16 cellular contexts compared by ENCODE assay signal in the genomic region with DNA sequence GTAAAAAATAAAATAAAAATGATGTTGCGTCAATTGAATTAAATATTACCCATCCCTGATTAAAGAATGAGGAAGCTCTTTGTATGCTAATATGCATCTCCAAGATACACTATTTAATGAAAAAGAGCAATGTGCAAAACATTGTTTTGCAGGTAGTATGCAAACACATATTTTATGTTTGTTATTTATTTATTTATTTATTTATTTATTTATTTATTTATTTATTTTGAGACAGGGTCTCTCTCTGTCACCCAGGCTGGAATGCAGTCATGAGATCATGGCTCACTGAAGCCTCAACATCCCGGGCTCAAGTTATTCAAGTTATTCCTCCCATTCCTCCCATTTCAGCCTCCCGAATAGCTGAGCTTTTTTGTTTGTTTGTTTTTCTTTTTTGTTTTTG. TPM values are rescaled to one million over a fixed set of nuclear protein-coding genes. Genes with fewer than 3 reads are reported as not detected.
DNase-seq lines count a peak whose midpoint lies in the region; ATAC-seq and TF ChIP-seq lines count a peak whose summit lies in the region.
"Had no signal": no experiment of that assay in that cellular context is flagged by ENCODE, and none has a peak within 500 bp of the region (broad histone marks: within the 10 kb centered on the region; RNA-seq: fewer than 3 reads in every experiment).

No MANE protein-coding gene starts in this region.

- no peak overlapping the region for H3K27ac ChIP-seq in neural progenitor cell
- H3K27ac ChIP-seq: 22Rv1, BLaER1 had no signal

- H3K9ac ChIP-seq in neural progenitor cell = no peak overlapping the region
- H3K9ac ChIP-seq: BLaER1 had no signal

- H3K4me3 ChIP-seq in neural progenitor cell = no peak overlapping the region
- H3K4me3 ChIP-seq: BLaER1 had no signal

- H3K36me3 ChIP-seq in neural progenitor cell = no peaks in the 10 kb centered on the region
- H3K36me3 ChIP-seq: BE2C, BLaER1 had no signal

- peaks cover 4% of the 10 kb centered on the region for H3F3A ChIP-seq in neural progenitor cell (ENCODE audit: low read depth)

- DNase-seq in activated CD8-positive, alpha-beta memory T cell treated with anti-CD3 and anti-CD28 coated beads, Interleukin-2, amount 10 ng/mL, durations not matched to agents 7 days and 5 days = no peak
- no peak for DNase-seq in activated CD8-positive, alpha-beta memory T cell treated with anti-CD3 and anti-CD28 coated beads, Interleukin-2, amount 50 U/mL, for 48 hours
- DNase-seq in neural progenitor cell (ENCODE audit: low spot score) = no peak
- no peak for DNase-seq in SIG-M5 (lab: John Stamatoyannopoulos, UW)
- DNase-seq: ACHN; BE2C; Caco-2; Calu3; CD4-positive, alpha-beta memory T cell; CD4-positive, CD25-positive, alpha-beta regulatory T cell; CD8-positive, alpha-beta memory T cell; GF-D8 had no signal

- H3K4me1 ChIP-seq in neural progenitor cell = peaks cover 6% of the 10 kb centered on the region
- H3K4me1 ChIP-seq: BE2C, BLaER1, Caco-2 had no signal

- no peak overlapping the region for H2AFZ ChIP-seq in neural progenitor cell (replicated peaks)

- no peak overlapping the region for H3K4me2 ChIP-seq in neural progenitor cell
- H3K4me2 ChIP-seq: BLaER1 had no signal

- peaks cover 19% of the 10 kb centered on the region for H3K27me3 Mint-ChIP-seq in activated CD8-positive, alpha-beta memory T cell treated with anti-CD3 and anti-CD28 coated beads, Interleukin-2, amount 10 ng/mL, durations not matched to agents 7 days and 5 days
- peaks cover 17% of the 10 kb centered on the region for H3K27me3 Mint-ChIP-seq in neural progenitor cell (ENCODE audit: insufficient read depth, low read depth)

- no peak overlapping the region for H3K4me3 Mint-ChIP-seq in activated CD8-positive, alpha-beta memory T cell treated with anti-CD3 and anti-CD28 coated beads, Interleukin-2, amount 10 ng/mL, durations not matched to agents 7 days and 5 days
- H3K4me3 Mint-ChIP-seq in neural progenitor cell = no peak overlapping the region
- H3K4me3 Mint-ChIP-seq: CD4-positive, alpha-beta memory T cell; CD8-positive, alpha-beta memory T cell had no signal

- no peaks in the 10 kb centered on the region for H3K4me1 Mint-ChIP-seq in activated CD8-positive, alpha-beta memory T cell treated with anti-CD3 and anti-CD28 coated beads, Interleukin-2, amount 10 ng/mL, durations not matched to agents 7 days and 5 days
- H3K4me1 Mint-ChIP-seq in neural progenitor cell = peaks cover 10% of the 10 kb centered on the region
- H3K4me1 Mint-ChIP-seq: CD14-positive monocyte; CD4-positive, alpha-beta memory T cell; CD4-positive, CD25-positive, alpha-beta regulatory T cell; CD8-positive, alpha-beta memory T cell had no signal

- no peaks in the 10 kb centered on the region for H3K9me3 ChIP-seq in neural progenitor cell (ENCODE audit: low read depth)
- H3K9me3 ChIP-seq: BE2C, BLaER1, Caco-2 had no signal

- H3K79me2 ChIP-seq in neural progenitor cell (ENCODE audit: low read depth) = no peaks in the 10 kb centered on the region

- CTCF ChIA-PET in activated CD8-positive, alpha-beta memory T cell treated with anti-CD3 and anti-CD28 coated beads, Interleukin-2, amount 10 ng/mL, durations not matched to agents 7 days and 5 days (lab: Charles Lee) = no interaction called here

- H3K27ac Mint-ChIP-seq in activated CD8-positive, alpha-beta memory T cell treated with anti-CD3 and anti-CD28 coated beads, Interleukin-2, amount 10 ng/mL, durations not matched to agents 7 days and 5 days = peak overlapping the region; percentile 58
- peak overlapping the region; percentile 15 for H3K27ac Mint-ChIP-seq in neural progenitor cell
- H3K27ac Mint-ChIP-seq: CD14-positive monocyte; CD4-positive, alpha-beta memory T cell; CD8-positive, alpha-beta memory T cell had no signal

- H3K27me3 ChIP-seq in neural progenitor cell = peaks cover 21% of the 10 kb centered on the region
- H3K27me3 ChIP-seq: BE2C had no signal

- no peak for TF ChIP-seq CTCF in neural progenitor cell (IDR thresholded peaks at IDR 0.05)

- no peaks in the 10 kb centered on the region for H3K36me3 Mint-ChIP-seq in activated CD8-positive, alpha-beta memory T cell treated with anti-CD3 and anti-CD28 coated beads, Interleukin-2, amount 10 ng/mL, durations not matched to agents 7 days and 5 days
- no peaks in the 10 kb centered on the region for H3K36me3 Mint-ChIP-seq in neural progenitor cell
- H3K36me3 Mint-ChIP-seq: CD14-positive monocyte; CD4-positive, alpha-beta memory T cell; CD4-positive, CD25-positive, alpha-beta regulatory T cell; CD8-positive, alpha-beta memory T cell had no signal

- ATAC-seq in activated CD8-positive, alpha-beta memory T cell treated with anti-CD3 and anti-CD28 coated beads, Interleukin-2, amount 10 ng/mL, durations not matched to agents 7 days and 5 days = no peak
- no peak for ATAC-seq in HG02798 (IDR thresholded peaks at IDR 0.05; ENCODE audit: poor library complexity, unreplicated experiment)

- H3K9me3 Mint-ChIP-seq in activated CD8-positive, alpha-beta memory T cell treated with anti-CD3 and anti-CD28 coated beads, Interleukin-2, amount 10 ng/mL, durations not matched to agents 7 days and 5 days (ENCODE audit: low read depth) = no peaks in the 10 kb centered on the region
- no peaks in the 10 kb centered on the region for H3K9me3 Mint-ChIP-seq in neural progenitor cell
- H3K9me3 Mint-ChIP-seq: CD4-positive, alpha-beta memory T cell; CD4-positive, CD25-positive, alpha-beta regulatory T cell; CD8-positive, alpha-beta memory T cell had no signal

- H4K20me1 ChIP-seq in neural progenitor cell (ENCODE audit: low read depth) = no peaks in the 10 kb centered on the region
- H4K20me1 ChIP-seq: BLaER1 had no signal

RNA-seq across cellular contexts. Expression of gene CHST1, which starts 7.2 kb away (rescaled TPM):
- total RNA-seq in activated CD8-positive, alpha-beta memory T cell treated with anti-CD3 and anti-CD28 coated beads, Interleukin-2, amount 10 ng/mL, durations not matched to agents 7 days and 5 days = under 1 TPM in 1 of 2 experiments, not detected in 1; 0.35 TPM
- 0.53 TPM in 1 of 2 replicates, not detected in the other for total RNA-seq in neural progenitor cell (ENCODE audit: low replicate concordance)
- total RNA-seq: Caco-2; Calu3; CD4-positive, alpha-beta memory T cell had no signal
